Comparison of ENCODE assay signal across 8 cellular contexts in genomic region chr22:22942511-22943329, GRCh38. TPM values are rescaled to one million over a fixed set of nuclear protein-coding genes. Genes with fewer than 3 reads are reported as not detected.
A peak's percentile ranks its signal among the peaks of the same experiment; 100 is the strongest.
DNase-seq lines count a peak whose midpoint lies in the region; ATAC-seq and TF ChIP-seq lines count a peak whose summit lies in the region.

No MANE protein-coding gene starts in this region.

- H3K4me1 Mint-ChIP-seq in activated T-helper 2 cell treated with anti-CD3 and anti-CD28 coated beads, Interferon-gamma antibody, Interleukin-2, Interleukin-4, amounts not matched to agents 10 μg/mL and 5 μg/mL and 100 μg/mL, durations not matched to agents 14 hours and 24 hours and 36 hours (ENCODE audit: low read depth) = peaks cover 14% of the 10 kb centered on the region
- H3K4me1 Mint-ChIP-seq in glutamatergic neuron (ENCODE audit: low read depth, unreplicated experiment) = no peaks in the 10 kb centered on the region

- 54% methylated on average over 12 of the region's 12 CpGs for WGBS in prostate gland
- 50 to 53% methylated on average over 12 of the region's 12 CpGs for WGBS in aorta, 2 donors

- H3K36me3 ChIP-seq in prostate gland (no peaks in the 10 kb centered on the region), aorta (ENCODE audit: control insufficient read depth in 1 of 2, insufficient read depth in 2 of 2, low read length in 1 of 2) (no peaks in the 10 kb centered on the region)

- H3K27me3 ChIP-seq in prostate gland (replicated peaks; ENCODE audit: insufficient read depth) = no peaks in the 10 kb centered on the region
- H3K27me3 ChIP-seq in aorta (ENCODE audit: control insufficient read depth in 1 of 2, insufficient read depth in 2 of 2, low read length in 1 of 2) = no peaks in the 10 kb centered on the region

- H3K4me1 ChIP-seq in prostate gland (replicated peaks) = no peaks in the 10 kb centered on the region
- H3K4me1 ChIP-seq in aorta (ENCODE audit: control insufficient read depth in 1 of 2, insufficient read depth in 2 of 2, low read length in 2 of 2) = no peaks in the 10 kb centered on the region

- TF ChIP-seq CTCF in glutamatergic neuron (IDR thresholded peaks at IDR 0.05; ENCODE audit: partially characterized antibody, unreplicated experiment) = peak; percentile 83
- peak in 3 of 4 experiments; percentile 50 to 68 (median 52) for TF ChIP-seq CTCF in prostate gland (IDR thresholded peaks at IDR 0.05)

- peaks cover 5% of the 10 kb centered on the region for H3K27me3 Mint-ChIP-seq in activated T-helper 2 cell treated with anti-CD3 and anti-CD28 coated beads, Interferon-gamma antibody, Interleukin-2, Interleukin-4, amounts not matched to agents 10 μg/mL and 5 μg/mL and 100 μg/mL, durations not matched to agents 14 hours and 24 hours and 36 hours (ENCODE audit: low read depth)
- peaks cover 7% of the 10 kb centered on the region for H3K27me3 Mint-ChIP-seq in glutamatergic neuron (ENCODE audit: unreplicated experiment)

- intact Hi-C loops in activated T-helper 2 cell treated with anti-CD3 and anti-CD28 coated beads, Interferon-gamma antibody, Interleukin-2, Interleukin-4, amounts not matched to agents 10 μg/mL and 5 μg/mL and 100 μg/mL, durations not matched to agents 14 hours and 24 hours and 36 hours (cut with micrococcal nuclease) = no loop called here
- intact Hi-C loops in prostate gland (cut with DNase I) = no loop called here
- intact Hi-C loops in aorta (cut with DNase I) = no loop called here

- no peak overlapping the region for H3K4me3 Mint-ChIP-seq in activated T-helper 2 cell treated with anti-CD3 and anti-CD28 coated beads, Interferon-gamma antibody, Interleukin-2, Interleukin-4, amounts not matched to agents 10 μg/mL and 5 μg/mL and 100 μg/mL, durations not matched to agents 14 hours and 24 hours and 36 hours (ENCODE audit: low read depth)
- no peak overlapping the region for H3K4me3 Mint-ChIP-seq in glutamatergic neuron (ENCODE audit: unreplicated experiment)

- DNase-seq in CMK (ENCODE audit: low read depth) (peak; percentile 80), HT-29 (ENCODE audit: low spot score) (peak; percentile 68), RPMI7951 (ENCODE audit: low read depth) (peak; percentile 26), glutamatergic neuron (peak; percentile 86), prostate gland (ENCODE audit: low spot score) (no peak), aorta (peak; percentile 63 to 76)
- DNase-seq in activated T-helper 2 cell treated with anti-CD3 and anti-CD28 coated beads, Interferon-gamma antibody, Interleukin-2, Interleukin-4, amounts not matched to agents 10 μg/mL and 5 μg/mL and 100 μg/mL, durations not matched to agents 14 hours and 24 hours and 36 hours (ENCODE audit: low spot score) = peak; percentile 55

- H3K9me3 ChIP-seq in prostate gland = no peaks in the 10 kb centered on the region
- H3K9me3 ChIP-seq in aorta (ENCODE audit: control insufficient read depth, low read length) = no peaks in the 10 kb centered on the region

- TF ChIP-seq POLR2A in prostate gland (IDR thresholded peaks at IDR 0.05) = no peak

- peak; percentile 31 for ATAC-seq in aorta (ENCODE audit: low FRiP score)
- ATAC-seq in HG03280 (IDR thresholded peaks at IDR 0.05; ENCODE audit: unreplicated experiment) = no peak

- no peak overlapping the region for H3K4me3 ChIP-seq in prostate gland
- no peak overlapping the region for H3K4me3 ChIP-seq in aorta (ENCODE audit: low read length in 2 of 2)

- H3K9me3 Mint-ChIP-seq in activated T-helper 2 cell treated with anti-CD3 and anti-CD28 coated beads, Interferon-gamma antibody, Interleukin-2, Interleukin-4, amounts not matched to agents 10 μg/mL and 5 μg/mL and 100 μg/mL, durations not matched to agents 14 hours and 24 hours and 36 hours = no peaks in the 10 kb centered on the region
- H3K9me3 Mint-ChIP-seq in glutamatergic neuron (ENCODE audit: unreplicated experiment) = no peaks in the 10 kb centered on the region

- H3K27ac ChIP-seq in prostate gland (no peak overlapping the region), aorta (ENCODE audit: low read depth in 1 of 2, low read length in 2 of 2) (no peak overlapping the region)

- H3K27ac Mint-ChIP-seq in activated T-helper 2 cell treated with anti-CD3 and anti-CD28 coated beads, Interferon-gamma antibody, Interleukin-2, Interleukin-4, amounts not matched to agents 10 μg/mL and 5 μg/mL and 100 μg/mL, durations not matched to agents 14 hours and 24 hours and 36 hours = no peak overlapping the region
- H3K27ac Mint-ChIP-seq in glutamatergic neuron (ENCODE audit: unreplicated experiment) = no peak overlapping the region

- no peaks in the 10 kb centered on the region for H3K36me3 Mint-ChIP-seq in activated T-helper 2 cell treated with anti-CD3 and anti-CD28 coated beads, Interferon-gamma antibody, Interleukin-2, Interleukin-4, amounts not matched to agents 10 μg/mL and 5 μg/mL and 100 μg/mL, durations not matched to agents 14 hours and 24 hours and 36 hours (ENCODE audit: low read depth)
- H3K36me3 Mint-ChIP-seq in glutamatergic neuron (ENCODE audit: unreplicated experiment) = no peaks in the 10 kb centered on the region

RNA-seq across cellular contexts. Expression of gene IGLL5, which starts 55.1 kb away (rescaled TPM):
- total RNA-seq in HT-29 (2014; rRNA removed; shearing (Covaris generic)) = not detected in 2 replicates
- total RNA-seq in RPMI7951 (2014; rRNA removed; shearing (Covaris generic)) = not detected in 2 replicates
- total RNA-seq in activated T-helper 2 cell treated with anti-CD3 and anti-CD28 coated beads, Interferon-gamma antibody, Interleukin-2, Interleukin-4, amounts not matched to agents 10 μg/mL and 5 μg/mL and 100 μg/mL, durations not matched to agents 14 hours and 24 hours and 36 hours = not detected in 2 replicates
- total RNA-seq in glutamatergic neuron (ENCODE audit: unreplicated experiment) (not detected), prostate gland (not detected), aorta (1 to 10 TPM; 1.0 to 6.1 TPM)
- polyA plus RNA-seq in aorta = 1 to 10 TPM in 1 of 2 donors, under 1 TPM in 1; 0.51 to 3.0 TPM
